ENCODE assay signal across 14 cellular contexts in genomic region chr9:80691229-80691628, GRCh38.
DNase-seq lines count a peak whose midpoint lies in the region; ATAC-seq and TF ChIP-seq lines count a peak whose summit lies in the region.
"Had no signal": no experiment of that assay in that cellular context is flagged by ENCODE, and none has a peak within 500 bp of the region (broad histone marks: within the 10 kb centered on the region; RNA-seq: fewer than 3 reads in every experiment).

No MANE protein-coding gene starts in this region.

- H3K27me3 ChIP-seq in upper lobe of left lung, result no peaks in the 10 kb centered on the region
- H3K27me3 ChIP-seq: BLaER1 treated with 17β-estradiol and CSF1 and Interleukin-3, amounts not matched to agents 10 nM and 100 nM had no signal

- H3K36me3 ChIP-seq in upper lobe of left lung, result no peaks in the 10 kb centered on the region
- H3K36me3 ChIP-seq: BLaER1 treated with 17β-estradiol and CSF1 and Interleukin-3, amounts not matched to agents 10 nM and 100 nM; HAP-1 had no signal

- peak; percentile 67 for ATAC-seq in Right ventricle myocardium inferior
- no peak for ATAC-seq in Right ventricle myocardium superior (ENCODE audit: poor library complexity)
- no peak for ATAC-seq in GM19463 (IDR thresholded peaks at IDR 0.05; ENCODE audit: unreplicated experiment)
- no peak for ATAC-seq in upper lobe of left lung (ENCODE audit: low FRiP score in 2 of 2)
- ATAC-seq: GM12878 had no signal

- intact Hi-C loops in Right ventricle myocardium inferior (cut with DNase I), result no loop called here
- intact Hi-C loops in Right ventricle myocardium superior (cut with DNase I), result no loop called here

- TF ChIP-seq POLR2A in upper lobe of left lung (IDR thresholded peaks at IDR 0.05), result no peak

- DNase-seq in Right ventricle myocardium inferior (ENCODE audit: missing footprints), result no peak
- no peak for DNase-seq in Right ventricle myocardium superior
- DNase-seq in ELF-1 (ENCODE audit: low read depth, low spot score), result peak; percentile 8
- DNase-seq in RPMI7951 (ENCODE audit: low read depth), result peak; percentile 13
- peak; percentile 13 for DNase-seq in iPS-NIHi11 (ENCODE audit: low spot score)
- no peak for DNase-seq in NCI-H1417 (lab: John Stamatoyannopoulos, UW)
- DNase-seq in upper lobe of left lung, result no peak
- DNase-seq: 8988T; CD4-positive, CD25-positive, alpha-beta regulatory T cell; DMS53 had no signal

- no peak for TF ChIP-seq CTCF in upper lobe of left lung (IDR thresholded peaks at IDR 0.05)

- TF ChIP-seq EP300 in upper lobe of left lung (IDR thresholded peaks at IDR 0.05), result no peak

- H3K27ac ChIP-seq in upper lobe of left lung, result no peak overlapping the region
- H3K27ac ChIP-seq: BLaER1 treated with 17β-estradiol and CSF1 and Interleukin-3, amounts not matched to agents 10 nM and 100 nM had no signal

- no peak overlapping the region for H3K4me3 ChIP-seq in upper lobe of left lung
- H3K4me3 ChIP-seq: BLaER1 treated with 17β-estradiol and CSF1 and Interleukin-3, amounts not matched to agents 10 nM and 100 nM; GM12878; HAP-1 had no signal

- peaks cover 0 to 7% (median 0%) of the 10 kb centered on the region in 4 donors for H3K9me3 ChIP-seq in upper lobe of left lung
- H3K9me3 ChIP-seq: HAP-1 had no signal

- no peaks in the 10 kb centered on the region for H3K4me1 ChIP-seq in upper lobe of left lung
- H3K4me1 ChIP-seq: BLaER1 treated with 17β-estradiol and CSF1 and Interleukin-3, amounts not matched to agents 10 nM and 100 nM; HAP-1 had no signal

Comparison
In these comparisons a context has a peak if more than half of its experiments do, and no peak if none do; other contexts are left out.
1. DNase-seq: peak in ELF-1 (single experiment), RPMI7951 (single experiment) and iPS-NIHi11 (single experiment); none in Right ventricle myocardium inferior (single experiment), Right ventricle myocardium superior (single experiment), NCI-H1417 (0 of 3) and upper lobe of left lung (0 of 2).